12 cellular contexts compared by ENCODE assay signal in genomic region chr9:83299556-83299955, GRCh38.
DNase-seq lines count a peak whose midpoint lies in the region; ATAC-seq, FAIRE-seq and TF ChIP-seq lines count a peak whose summit lies in the region.
"Had no signal": no experiment of that assay in that cellular context is flagged by ENCODE, and none has a peak within 500 bp of the region (broad histone marks: within the 10 kb centered on the region; RNA-seq: fewer than 3 reads in every experiment).

No MANE protein-coding gene starts in this region.

- no peaks in the 10 kb centered on the region for H3K36me3 Mint-ChIP-seq in type B pancreatic cell
- no peaks in the 10 kb centered on the region for H3K36me3 Mint-ChIP-seq in mesothelial cell of epicardium

- H3K27me3 Mint-ChIP-seq in type B pancreatic cell, result peaks cover 15% of the 10 kb centered on the region
- peaks cover 56% of the 10 kb centered on the region for H3K27me3 Mint-ChIP-seq in mesothelial cell of epicardium (ENCODE audit: low read depth)

- no peak for ATAC-seq in HG02798 (IDR thresholded peaks at IDR 0.05; ENCODE audit: poor library complexity, unreplicated experiment)

- FAIRE-seq in H54 (lab: Jason Lieb, UNC), result peak; percentile 91
- FAIRE-seq: H1 had no signal

- TF ChIP-seq CTCF in type B pancreatic cell (conservative IDR thresholded peaks at IDR 0.05), result no peak
- no peak for TF ChIP-seq CTCF in mesothelial cell of epicardium (IDR thresholded peaks at IDR 0.05; ENCODE audit: unreplicated experiment)

- no peak for TF ChIP-seq POLR2A in H54 (IDR thresholded peaks at IDR 0.05; ENCODE audit: low read depth, low read length)

- no peak overlapping the region for H3K4me3 Mint-ChIP-seq in type B pancreatic cell
- no peak overlapping the region for H3K4me3 Mint-ChIP-seq in mesothelial cell of epicardium
- H3K4me3 Mint-ChIP-seq: T-helper 1 cell treated with Interleukin-12 subunit alpha and Interleukin-12 subunit beta and Interleukin-4 antibody, amounts not matched to agents 30 μg/mL and 1 μg/mL, for 36 hours had no signal

- no peaks in the 10 kb centered on the region for H3K4me1 Mint-ChIP-seq in type B pancreatic cell (ENCODE audit: unreplicated experiment)
- H3K4me1 Mint-ChIP-seq in mesothelial cell of epicardium, result no peaks in the 10 kb centered on the region

- H3K9me3 Mint-ChIP-seq in type B pancreatic cell (no peaks in the 10 kb centered on the region), mesothelial cell of epicardium (peaks cover 3% of the 10 kb centered on the region)
- H3K9me3 Mint-ChIP-seq: T-helper 1 cell treated with Interleukin-12 subunit alpha and Interleukin-12 subunit beta and Interleukin-4 antibody, amounts not matched to agents 30 μg/mL and 1 μg/mL, for 36 hours had no signal

- DNase-seq in A172 (ENCODE audit: low spot score) (peak; percentile 92), H54 (ENCODE audit: insufficient read length, low spot score) (peak; percentile 87), T1000 (lab: John Stamatoyannopoulos, UW) (peak; percentile 67), iris pigment epithelial cell (ENCODE audit: low read depth) (peak; percentile 21), NCI-H1436 (lab: John Stamatoyannopoulos, UW) (no peak), type B pancreatic cell (ENCODE audit: extremely low spot score, unreplicated experiment) (no peak), mesothelial cell of epicardium (ENCODE audit: low spot score in 2 of 2, unreplicated experiment in 2 of 2) (no peak)
- DNase-seq: NCI-H2171 treated with DMSO at 0.1 percent for 48 hours, occipital lobe had no signal

- H3K27ac Mint-ChIP-seq in type B pancreatic cell (no peak overlapping the region), mesothelial cell of epicardium (no peak overlapping the region)
- H3K27ac Mint-ChIP-seq: T-helper 1 cell treated with Interleukin-12 subunit alpha and Interleukin-12 subunit beta and Interleukin-4 antibody, amounts not matched to agents 30 μg/mL and 1 μg/mL, for 36 hours had no signal

Comparison
In these comparisons a context has a peak if more than half of its experiments do, and no peak if none do; other contexts are left out.
1. DNase-seq: peak in A172 (single experiment), H54 (single experiment), T1000 (single experiment) and iris pigment epithelial cell (single experiment); none in NCI-H1436 (single experiment), type B pancreatic cell (single experiment) and mesothelial cell of epicardium (0 of 2).